8 cellular contexts compared by ENCODE assay signal in genomic region chr10:29487032-29487883, GRCh38.
DNase-seq lines count a peak whose midpoint lies in the region; ATAC-seq, FAIRE-seq and TF ChIP-seq lines count a peak whose summit lies in the region.
"Not testable (repeated sequence)": the region's sequence is repeated elsewhere in the genome, so short reads cannot be mapped to it uniquely, and the experiment has no call there.

No MANE protein-coding gene starts in this region.

- not testable (repeated sequence) for TF ChIP-seq CTCF in CD4-positive, alpha-beta T cell (IDR thresholded peaks at IDR 0.05); right atrium auricular region (IDR thresholded peaks at IDR 0.05); sigmoid colon (IDR thresholded peaks at IDR 0.05)

- POLR2A ChIA-PET in CD4-positive, alpha-beta T cell (lab: Charles Lee), result not testable (repeated sequence)

- peak; percentile 47 for FAIRE-seq in GM19239 (lab: Jason Lieb, UNC)
- peak; percentile 13 for FAIRE-seq in urothelium cell line (lab: Jason Lieb, UNC)

- H3K9me3 ChIP-seq in CD4-positive, alpha-beta T cell (ENCODE audit: control insufficient read depth, low read length); T-helper 17 cell (ENCODE audit: control insufficient read depth, low read length, poor library complexity, severe bottlenecking); right atrium auricular region; sigmoid colon: not testable (repeated sequence)

- H3K4me3 Mint-ChIP-seq in CD4-positive, alpha-beta T cell; T-helper 17 cell; activated T-helper 1 cell treated with anti-CD3 and anti-CD28 coated beads, Interleukin-12 subunit alpha, Interleukin-12 subunit beta, Interleukin-2, Interleukin-4 antibody, amounts not matched to agents 30 ng/mL and 10 ng/mL and 1 ng/mL, durations not matched to agents 14 hours and 24 hours and 36 hours: not testable (repeated sequence)
- H3K4me3 Mint-ChIP-seq in activated naive CD8-positive, alpha-beta T cell treated with anti-CD3 and anti-CD28 coated beads, Interleukin-2, amount 50 U/mL, for 24 hours, result peak overlapping the region; percentile 49

- H3K4me1 Mint-ChIP-seq in CD4-positive, alpha-beta T cell (ENCODE audit: low read depth), result peaks cover 42% of the 10 kb centered on the region
- peaks cover 21% of the 10 kb centered on the region for H3K4me1 Mint-ChIP-seq in T-helper 17 cell
- peaks cover 45% of the 10 kb centered on the region for H3K4me1 Mint-ChIP-seq in activated T-helper 1 cell treated with anti-CD3 and anti-CD28 coated beads, Interleukin-12 subunit alpha, Interleukin-12 subunit beta, Interleukin-2, Interleukin-4 antibody, amounts not matched to agents 30 ng/mL and 10 ng/mL and 1 ng/mL, durations not matched to agents 14 hours and 24 hours and 36 hours (ENCODE audit: low read depth)
- peaks cover 64% of the 10 kb centered on the region for H3K4me1 Mint-ChIP-seq in activated naive CD8-positive, alpha-beta T cell treated with anti-CD3 and anti-CD28 coated beads, Interleukin-2, amount 50 U/mL, for 24 hours

- H3K27ac ChIP-seq in CD4-positive, alpha-beta T cell (ENCODE audit: low read depth, low read length); right atrium auricular region: not testable (repeated sequence)
- peak overlapping the region in 3 of 4 donors; percentile 44 to 79 (median 61) for H3K27ac ChIP-seq in sigmoid colon

- not testable (repeated sequence) for H3K27me3 Mint-ChIP-seq in CD4-positive, alpha-beta T cell; T-helper 17 cell; activated T-helper 1 cell treated with anti-CD3 and anti-CD28 coated beads, Interleukin-12 subunit alpha, Interleukin-12 subunit beta, Interleukin-2, Interleukin-4 antibody, amounts not matched to agents 30 ng/mL and 10 ng/mL and 1 ng/mL, durations not matched to agents 14 hours and 24 hours and 36 hours (ENCODE audit: insufficient read depth); activated naive CD8-positive, alpha-beta T cell treated with anti-CD3 and anti-CD28 coated beads, Interleukin-2, amount 50 U/mL, for 24 hours

- not testable (repeated sequence) for TF ChIP-seq POLR2A in sigmoid colon (IDR thresholded peaks at IDR 0.05)

- ATAC-seq in CD4-positive, alpha-beta T cell (ENCODE audit: poor library complexity), result peak; percentile 66
- peak; percentile 41 for ATAC-seq in T-helper 17 cell
- ATAC-seq in activated naive CD8-positive, alpha-beta T cell treated with anti-CD3 and anti-CD28 coated beads, Interleukin-2, amount 50 U/mL, for 24 hours, result not testable (repeated sequence)

- CTCF ChIA-PET in CD4-positive, alpha-beta T cell (lab: Charles Lee), result not testable (repeated sequence)

- H3K36me3 Mint-ChIP-seq in CD4-positive, alpha-beta T cell (ENCODE audit: low read depth), result peaks cover 93% of the 10 kb centered on the region
- H3K36me3 Mint-ChIP-seq in T-helper 17 cell (ENCODE audit: low read depth), result not testable (repeated sequence)
- H3K36me3 Mint-ChIP-seq in activated T-helper 1 cell treated with anti-CD3 and anti-CD28 coated beads, Interleukin-12 subunit alpha, Interleukin-12 subunit beta, Interleukin-2, Interleukin-4 antibody, amounts not matched to agents 30 ng/mL and 10 ng/mL and 1 ng/mL, durations not matched to agents 14 hours and 24 hours and 36 hours (ENCODE audit: low read depth), result peaks cover 26% of the 10 kb centered on the region
- peaks cover 27% of the 10 kb centered on the region for H3K36me3 Mint-ChIP-seq in activated naive CD8-positive, alpha-beta T cell treated with anti-CD3 and anti-CD28 coated beads, Interleukin-2, amount 50 U/mL, for 24 hours (ENCODE audit: low read depth)

- not testable (repeated sequence) for DNase-seq in CD4-positive, alpha-beta T cell; GM19239 (ENCODE audit: insufficient read length, low spot score); T-helper 17 cell; activated T-helper 1 cell treated with anti-CD3 and anti-CD28 coated beads, Interleukin-12 subunit alpha, Interleukin-12 subunit beta, Interleukin-2, Interleukin-4 antibody, amounts not matched to agents 30 ng/mL and 10 ng/mL and 1 ng/mL, durations not matched to agents 14 hours and 24 hours and 36 hours (ENCODE audit: low spot score); sigmoid colon; urothelium cell line (ENCODE audit: low spot score)
- peak; percentile 10 for DNase-seq in activated naive CD8-positive, alpha-beta T cell treated with anti-CD3 and anti-CD28 coated beads, Interleukin-2, amount 50 U/mL, for 24 hours
- DNase-seq in right atrium auricular region (ENCODE audit: low spot score), result peak; percentile 36

- peak overlapping the region; percentile 57 for H3K27ac Mint-ChIP-seq in CD4-positive, alpha-beta T cell
- H3K27ac Mint-ChIP-seq in T-helper 17 cell, result peak overlapping the region; percentile 41
- peak overlapping the region; percentile 80 for H3K27ac Mint-ChIP-seq in activated T-helper 1 cell treated with anti-CD3 and anti-CD28 coated beads, Interleukin-12 subunit alpha, Interleukin-12 subunit beta, Interleukin-2, Interleukin-4 antibody, amounts not matched to agents 30 ng/mL and 10 ng/mL and 1 ng/mL, durations not matched to agents 14 hours and 24 hours and 36 hours
- H3K27ac Mint-ChIP-seq in activated naive CD8-positive, alpha-beta T cell treated with anti-CD3 and anti-CD28 coated beads, Interleukin-2, amount 50 U/mL, for 24 hours, result peak overlapping the region; percentile 88

- WGBS in sigmoid colon, 2 donors, result 74 to 79% methylated on average over 20 to 21 of the region's 21 CpGs

- TF ChIP-seq EP300 in sigmoid colon (IDR thresholded peaks at IDR 0.05), result not testable (repeated sequence)

- H3K27me3 ChIP-seq in CD4-positive, alpha-beta T cell (ENCODE audit: control insufficient read depth, insufficient read depth, low read length); right atrium auricular region; sigmoid colon: not testable (repeated sequence)

- H3K4me1 ChIP-seq in right atrium auricular region, result peaks cover 0 to 17% of the 10 kb centered on the region in 2 donors
- H3K4me1 ChIP-seq in sigmoid colon, result peaks cover 0 to 90% (median 70%) of the 10 kb centered on the region in 4 donors

- H3K4me3 ChIP-seq in right atrium auricular region, sigmoid colon: not testable (repeated sequence)

- H3K36me3 ChIP-seq in right atrium auricular region, result peaks cover 90% of the 10 kb centered on the region
- H3K36me3 ChIP-seq in sigmoid colon, result peaks cover 41 to 100% (median 67%) of the 10 kb centered on the region in 4 donors

- H3K9me3 Mint-ChIP-seq in CD4-positive, alpha-beta T cell; activated T-helper 1 cell treated with anti-CD3 and anti-CD28 coated beads, Interleukin-12 subunit alpha, Interleukin-12 subunit beta, Interleukin-2, Interleukin-4 antibody, amounts not matched to agents 30 ng/mL and 10 ng/mL and 1 ng/mL, durations not matched to agents 14 hours and 24 hours and 36 hours; activated naive CD8-positive, alpha-beta T cell treated with anti-CD3 and anti-CD28 coated beads, Interleukin-2, amount 50 U/mL, for 24 hours: not testable (repeated sequence)

- intact Hi-C loops in CD4-positive, alpha-beta T cell (cut with DNase I, micrococcal nuclease); activated T-helper 1 cell treated with anti-CD3 and anti-CD28 coated beads, Interleukin-12 subunit alpha, Interleukin-12 subunit beta, Interleukin-2, Interleukin-4 antibody, amounts not matched to agents 30 ng/mL and 10 ng/mL and 1 ng/mL, durations not matched to agents 14 hours and 24 hours and 36 hours (cut with micrococcal nuclease); sigmoid colon (cut with DNase I): not testable (repeated sequence)
